Comparison of ENCODE assay signal across 8 cellular contexts in genomic region chr11:747176-748006, GRCh38. TPM values are rescaled to one million over a fixed set of nuclear protein-coding genes. Genes with fewer than 3 reads are reported as not detected.
DNase-seq lines count a peak whose midpoint lies in the region; ATAC-seq and TF ChIP-seq lines count a peak whose summit lies in the region.

TALDO1 (plus strand) TSS chr11:747464; CDS start chr11:747482, 18 bp downstream.

- peaks cover 29% of the 10 kb centered on the region for H3K4me1 Mint-ChIP-seq in GM23338

- peaks cover 18% of the 10 kb centered on the region; the same call in 2 of the 3 replicates for H3K9me3 Mint-ChIP-seq in GM23338

- H3K4me3 ChIP-seq in GM23338 (peak within 1 kb of the TSS; percentile 89), foreskin fibroblast (ENCODE audit: low read depth in 1 of 2, low read length in 2 of 2) (peak within 1 kb of the TSS; percentile 71 to 94), neuron (ENCODE audit: low read length) (peak within 1 kb of the TSS; percentile 95), subcutaneous abdominal adipose tissue (ENCODE audit: low read depth in 1 of 5, low read length in 5 of 5) (peak within 1 kb of the TSS; percentile 67 to 83 (median 74))

- H3K27me3 Mint-ChIP-seq in GM23338 (ENCODE audit: insufficient read depth, low read depth, poor library complexity), result peaks cover 25% of the 10 kb centered on the region

- H3K36me3 Mint-ChIP-seq in GM23338 (ENCODE audit: low read depth), result peaks cover 24% of the 10 kb centered on the region

- DNase-seq in ELF-1 (ENCODE audit: low read depth, low spot score) (peak; percentile 94), GM23338 (ENCODE audit: low spot score) (peak; percentile 97), activated gamma-delta T cell treated with Interleukin-2 at 50 U/mL for 16 hours (peak; percentile 77), foreskin fibroblast (peak; percentile 82 to 96)

- peaks cover 34% of the 10 kb centered on the region for H3K4me1 ChIP-seq in GM23338 (ENCODE audit: insufficient read depth)
- peaks cover 11% of the 10 kb centered on the region for H3K4me1 ChIP-seq in neuron (ENCODE audit: insufficient read depth, low read length)
- H3K4me1 ChIP-seq in subcutaneous abdominal adipose tissue (ENCODE audit: control insufficient read depth in 5 of 5, insufficient read depth in 5 of 5, low read length in 5 of 5), result peaks cover 0 to 44% (median 31%) of the 10 kb centered on the region in 5 donors

- no peaks in the 10 kb centered on the region for H3K27me3 ChIP-seq in GM23338 (ENCODE audit: insufficient read depth)
- no peaks in the 10 kb centered on the region for H3K27me3 ChIP-seq in neuron (ENCODE audit: insufficient read depth, low read length)
- H3K27me3 ChIP-seq in subcutaneous abdominal adipose tissue (ENCODE audit: control insufficient read depth in 5 of 5, insufficient read depth in 4 of 5, low read length in 5 of 5), result no peaks in the 10 kb centered on the region

- H3K27ac ChIP-seq in GM23338 (ENCODE audit: low read depth) (peak within 1 kb of the TSS; percentile 95), subcutaneous abdominal adipose tissue (ENCODE audit: low read depth, low read length) (peak within 1 kb of the TSS; percentile 81)

- peaks cover 51% of the 10 kb centered on the region for H3K79me2 ChIP-seq in GM23338 (replicated peaks; ENCODE audit: insufficient read depth)

- peak within 1 kb of the TSS; percentile 73 to 90 (median 86) for H3K9ac ChIP-seq in subcutaneous abdominal adipose tissue (ENCODE audit: low read length in 5 of 5)

- H3K9me2 ChIP-seq in GM23338 (ENCODE audit: insufficient read depth), result no peaks in the 10 kb centered on the region

- H3K4me3 Mint-ChIP-seq in GM23338, result peak within 1 kb of the TSS; percentile 86

- peak; percentile 85 for ATAC-seq in GM23338

- TF ChIP-seq POLR2A in Raji (IDR thresholded peaks at IDR 0.05; ENCODE audit: insufficient read depth, low read depth, low read length), result peak; percentile 78

- H4K20me1 ChIP-seq in GM23338 (replicated peaks; ENCODE audit: insufficient read depth), result peaks cover 20% of the 10 kb centered on the region

- peaks cover 14% of the 10 kb centered on the region for H3F3A ChIP-seq in GM23338 (replicated peaks; ENCODE audit: low read depth)

- peak within 1 kb of the TSS; percentile 97 for H3K4me2 ChIP-seq in GM23338

- TF ChIP-seq CTCF in GM23338 (conservative IDR thresholded peaks at IDR 0.05; ENCODE audit: low read depth in 2 of 2) (0 out of 4 replicates have a peak, but pooled peaks of 1 of the 2 experiments have one; percentile 11), LNCAP (IDR thresholded peaks at IDR 0.05) (peak; percentile 35; the same call in 1 of the 2 replicates), foreskin fibroblast (IDR thresholded peaks at IDR 0.05; ENCODE audit: low read depth, low read length) (no peak)

- H3K9me3 ChIP-seq in neuron (ENCODE audit: low read length) (no peaks in the 10 kb centered on the region), subcutaneous abdominal adipose tissue (ENCODE audit: control insufficient read depth in 5 of 5, low read length in 5 of 5) (no peaks in the 10 kb centered on the region)

- no peaks in the 10 kb centered on the region; the same call in 1 of the 2 replicates for H3K36me3 ChIP-seq in GM23338 (ENCODE audit: insufficient read depth)
- peaks cover 2% of the 10 kb centered on the region for H3K36me3 ChIP-seq in neuron (ENCODE audit: insufficient read depth, low read length)
- H3K36me3 ChIP-seq in subcutaneous abdominal adipose tissue (ENCODE audit: control insufficient read depth in 5 of 5, insufficient read depth in 5 of 5, low read length in 5 of 5), result peaks cover 0 to under 1% (median 0%) of the 10 kb centered on the region in 5 donors

- peak within 1 kb of the TSS; percentile 97 for H3K27ac Mint-ChIP-seq in GM23338

- no peak within 1 kb of the TSS for H2AFZ ChIP-seq in GM23338
- peak within 1 kb of the TSS; percentile 92 for H2AFZ ChIP-seq in neuron (ENCODE audit: low read depth, low read length)

TF ChIP-seq in GM23338, 12 proteins besides CTCF, POLR2A, EP300 and RAD21:
- TF ChIP-seq ZNF331 (CRISPR knock-in tag; IDR thresholded peaks at IDR 0.05; ENCODE audit: low read depth), result no peak
- TF ChIP-seq REST (IDR thresholded peaks at IDR 0.05; ENCODE audit: unreplicated experiment), result peak; percentile 30
- 0 out of 2 replicates have a peak, but pooled peaks have one; percentile 24 for TF ChIP-seq CREB1 (CRISPR knock-in tag; IDR thresholded peaks at IDR 0.05; ENCODE audit: low read depth)
- TF ChIP-seq POLR2AphosphoS5 (IDR thresholded peaks at IDR 0.05; ENCODE audit: low read depth), result peak; percentile 93

RNA-seq across cellular contexts. Expression of gene TALDO1, which starts in this region (rescaled TPM):
- total RNA-seq in GM23338 (2014; rRNA removed; shearing (Covaris generic)), result 339 and 353 TPM in 2 replicates
- 402 and 411 TPM in 2 replicates for polyA plus RNA-seq in GM23338 (2016; fragmentation: Nextera tagmentation; extraction: Ambion mirVana)

Comparison
In these comparisons a context has a peak if more than half of its experiments do, and no peak if none do; other contexts are left out.
1. Peak in every context shown above with its lines: DNase-seq, ATAC-seq, H3K4me3 ChIP-seq and H3K27ac ChIP-seq.